Comparison of ENCODE assay signal across 18 cellular contexts in the genomic region with DNA sequence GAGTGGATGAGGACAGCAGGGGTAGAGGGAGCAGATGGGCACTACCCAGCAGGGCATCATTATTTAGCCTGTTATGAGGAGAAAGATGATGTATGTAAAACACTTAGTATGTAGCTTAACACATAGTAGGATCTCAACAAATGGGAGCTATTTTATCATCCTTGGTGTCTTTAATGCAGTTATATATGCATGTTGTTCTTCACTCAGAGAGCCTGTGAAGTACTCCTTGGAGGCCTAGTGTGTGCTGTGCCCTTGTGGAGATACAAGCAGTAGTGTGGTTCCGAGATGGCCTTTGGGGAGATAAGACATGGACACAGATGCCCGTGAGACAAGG.
"Had no signal": no experiment of that assay in that cellular context is flagged by ENCODE, and none has a peak within 500 bp of the region (broad histone marks: within the 10 kb centered on the region; RNA-seq: fewer than 3 reads in every experiment).

No MANE protein-coding gene starts in this region.

- H3K36me3 ChIP-seq: lower lobe of right lung, upper lobe of right lung had no signal

- H3K36me3 Mint-ChIP-seq: mesothelial cell of epicardium; natural killer cell treated with Interleukin-12 subunit alpha and Interleukin-12 subunit beta and Interleukin-15 and Interleukin-18, amount 100 ng/mL, for 72 hours had no signal

- H3K27ac ChIP-seq: body of pancreas, lower lobe of right lung, testis, upper lobe of right lung had no signal

- H3K27me3 Mint-ChIP-seq: activated naive CD8-positive, alpha-beta T cell treated with anti-CD3 and anti-CD28 coated beads, Interleukin-2, amount 10 ng/mL, durations not matched to agents 7 days and 5 days had no signal

- H3K9me3 ChIP-seq: body of pancreas, lower lobe of right lung, testis, upper lobe of right lung had no signal

- H3K4me3 Mint-ChIP-seq: activated CD4-positive, alpha-beta T cell treated with anti-CD3 and anti-CD28 coated beads, Interleukin-2, amount 10 ng/mL, durations not matched to agents 7 days and 5 days; activated CD8-positive, alpha-beta T cell treated with anti-CD3 and anti-CD28 coated beads, Interleukin-2, amount 10 ng/mL, durations not matched to agents 7 days and 5 days; activated naive CD8-positive, alpha-beta T cell treated with anti-CD3 and anti-CD28 coated beads, Interleukin-2, amount 10 ng/mL, durations not matched to agents 7 days and 5 days; activated T-cell treated with anti-CD3 and anti-CD28 coated beads, Interleukin-2, amount 50 U/mL, for 24 hours; effector memory CD8-positive, alpha-beta T cell; mesothelial cell of epicardium; natural killer cell treated with Interleukin-12 subunit alpha and Interleukin-12 subunit beta and Interleukin-15 and Interleukin-18, amount 100 ng/mL, for 72 hours had no signal

- H3K9me3 Mint-ChIP-seq: activated T-cell treated with anti-CD3 and anti-CD28 coated beads, Interleukin-2, amount 50 U/mL, for 24 hours; activated T-helper 2 cell treated with anti-CD3 and anti-CD28 coated beads, Interferon-gamma antibody, Interleukin-2, Interleukin-4, amounts not matched to agents 10 μg/mL and 5 μg/mL and 100 μg/mL, durations not matched to agents 14 hours and 24 hours and 36 hours; effector memory CD8-positive, alpha-beta T cell; natural killer cell treated with Interleukin-12 subunit alpha and Interleukin-12 subunit beta and Interleukin-15 and Interleukin-18, amount 100 ng/mL, for 72 hours had no signal

- H3K27me3 ChIP-seq: body of pancreas, testis, upper lobe of right lung had no signal

- H3K4me3 ChIP-seq: body of pancreas, lower lobe of right lung, testis, upper lobe of right lung had no signal

- DNase-seq: activated CD4-positive, alpha-beta T cell treated with anti-CD3 and anti-CD28 coated beads, Interleukin-2, amount 10 ng/mL, durations not matched to agents 7 days and 5 days; activated CD8-positive, alpha-beta T cell treated with anti-CD3 and anti-CD28 coated beads, Interleukin-2, amount 10 ng/mL, durations not matched to agents 7 days and 5 days; activated naive CD4-positive, alpha-beta T cell treated with Interleukin-2 at 50 U/mL for 16 hours; activated naive CD8-positive, alpha-beta T cell treated with anti-CD3 and anti-CD28 coated beads, Interleukin-2, amount 10 ng/mL, durations not matched to agents 7 days and 5 days; activated T-cell treated with anti-CD3 and anti-CD28 coated beads, Interleukin-2, amount 50 U/mL, for 24 hours; body of pancreas; effector memory CD8-positive, alpha-beta T cell; foreskin fibroblast; hypothalamus; lower lobe of right lung; stimulated activated CD4-positive, alpha-beta T cell treated with anti-CD3 and anti-CD28 coated beads, Interleukin-15, amount 100 ng/mL, for 24 hours; stimulated activated CD4-positive, alpha-beta T cell treated with anti-CD3 and anti-CD28 coated beads, Interleukin-4, amount 100 ng/mL, for 1 hour; testis; upper lobe of right lung had no signal

- ATAC-seq: activated CD4-positive, CD25-positive, alpha-beta regulatory T cell treated with anti-CD3 and anti-CD28 coated beads, Interleukin-2, amount 50 U/mL, for 24 hours; activated CD8-positive, alpha-beta T cell treated with anti-CD3 and anti-CD28 coated beads, Interleukin-2, amount 10 ng/mL, durations not matched to agents 7 days and 5 days; body of pancreas; effector memory CD8-positive, alpha-beta T cell; lower lobe of right lung; natural killer cell treated with Interleukin-12 subunit alpha and Interleukin-12 subunit beta and Interleukin-15 and Interleukin-18, amount 100 ng/mL, for 72 hours; upper lobe of right lung had no signal

- H3K4me1 ChIP-seq: body of pancreas had no signal

- H3K27ac Mint-ChIP-seq: activated CD4-positive, alpha-beta T cell treated with anti-CD3 and anti-CD28 coated beads, Interleukin-2, amount 10 ng/mL, durations not matched to agents 7 days and 5 days; activated CD8-positive, alpha-beta T cell treated with anti-CD3 and anti-CD28 coated beads, Interleukin-2, amount 10 ng/mL, durations not matched to agents 7 days and 5 days; activated naive CD8-positive, alpha-beta T cell treated with anti-CD3 and anti-CD28 coated beads, Interleukin-2, amount 10 ng/mL, durations not matched to agents 7 days and 5 days; activated T-cell treated with anti-CD3 and anti-CD28 coated beads, Interleukin-2, amount 50 U/mL, for 24 hours; activated T-helper 2 cell treated with anti-CD3 and anti-CD28 coated beads, Interferon-gamma antibody, Interleukin-2, Interleukin-4, amounts not matched to agents 10 μg/mL and 5 μg/mL and 100 μg/mL, durations not matched to agents 14 hours and 24 hours and 36 hours; effector memory CD8-positive, alpha-beta T cell; mesothelial cell of epicardium; natural killer cell treated with Interleukin-12 subunit alpha and Interleukin-12 subunit beta and Interleukin-15 and Interleukin-18, amount 100 ng/mL, for 72 hours had no signal
